ENCODE assay signal across 15 cellular contexts in genomic region chr4:10506077-10506476, GRCh38.
"Had no signal": no experiment of that assay in that cellular context is flagged by ENCODE, and none has a peak within 500 bp of the region (broad histone marks: within the 10 kb centered on the region; RNA-seq: fewer than 3 reads in every experiment).

No MANE protein-coding gene starts in this region.

- H3K27me3 ChIP-seq: esophagus muscularis mucosa, gastroesophageal sphincter, heart left ventricle, left lung, thyroid gland had no signal

- H3K9me3 ChIP-seq: esophagus muscularis mucosa, gastroesophageal sphincter, left lung, thyroid gland had no signal

- DNase-seq: activated CD4-positive, alpha-beta memory T cell treated with anti-CD3 and anti-CD28 coated beads for 36 hours; activated CD4-positive, alpha-beta T cell treated with anti-CD3 and anti-CD28 coated beads for 4 hours; activated naive CD4-positive, alpha-beta T cell; activated naive CD8-positive, alpha-beta T cell treated with anti-CD3 and anti-CD28 coated beads for 36 hours; amniotic stem cell; effector CD4-positive, alpha-beta T cell; heart left ventricle; left lung; midbrain; nephron progenitor cell; occipital lobe; stimulated activated naive CD4-positive, alpha-beta T cell treated with Interleukin-2 at 50 U/mL for 16 hours; thyroid gland had no signal

- H3K27ac ChIP-seq: esophagus muscularis mucosa, gastroesophageal sphincter, heart left ventricle, left lung, thyroid gland had no signal

- H3K36me3 ChIP-seq: esophagus muscularis mucosa, gastroesophageal sphincter, heart left ventricle, left lung, thyroid gland had no signal

- H3K4me1 ChIP-seq: esophagus muscularis mucosa, gastroesophageal sphincter, heart left ventricle, left lung, thyroid gland had no signal

- H3K4me3 ChIP-seq: esophagus muscularis mucosa, gastroesophageal sphincter, heart left ventricle, left lung, thyroid gland had no signal
